ENCODE assay signal across 8 cellular contexts in the genomic region with DNA sequence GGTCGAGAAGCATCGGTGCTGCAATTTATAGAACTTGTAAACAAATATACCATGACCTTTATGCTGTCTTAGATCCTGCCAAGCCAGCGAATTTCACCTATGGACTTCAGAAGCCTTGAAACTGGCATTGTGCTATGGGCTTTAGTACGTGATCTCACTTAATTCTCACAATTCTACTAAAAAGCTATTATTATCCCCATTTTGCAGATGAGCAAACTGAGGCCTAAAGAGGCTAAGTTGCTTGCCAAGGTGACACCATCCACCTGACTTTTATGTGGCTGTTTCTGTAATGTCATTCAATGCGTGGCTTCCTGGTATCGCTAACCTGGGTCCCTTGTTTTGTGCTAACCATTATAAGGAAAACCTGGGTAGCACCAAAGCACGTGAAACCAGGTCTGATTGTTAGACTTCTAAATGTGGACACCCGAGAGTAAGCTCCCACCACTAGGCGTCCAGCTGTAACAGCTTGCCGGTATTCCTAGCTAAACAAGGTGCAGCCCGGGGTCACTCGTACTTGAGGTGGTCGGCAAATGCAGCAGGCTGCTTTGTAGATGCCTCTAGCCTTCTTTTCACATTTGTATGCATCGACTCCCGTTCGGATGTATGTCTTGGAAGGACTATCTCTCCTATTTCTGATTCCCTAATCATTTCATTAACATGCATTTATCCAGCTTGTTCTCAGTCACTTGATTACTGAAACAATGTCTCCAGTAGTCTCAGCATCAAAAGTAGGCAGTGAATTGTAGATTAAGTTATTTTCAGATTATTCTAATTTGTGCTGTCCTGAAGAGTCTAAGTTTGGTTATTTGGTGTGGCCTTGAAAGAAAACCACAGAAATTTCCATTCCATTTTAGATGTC. TPM values are rescaled to one million over a fixed set of nuclear protein-coding genes. Genes with fewer than 3 reads are reported as not detected.
DNase-seq lines count a peak whose midpoint lies in the region; TF ChIP-seq lines count a peak whose summit lies in the region.

No MANE protein-coding gene starts in this region.

- no peaks in the 10 kb centered on the region for H3K9me3 Mint-ChIP-seq in activated CD4-positive, alpha-beta memory T cell treated with anti-CD3 and anti-CD28 coated beads, Interleukin-2, amount 10 ng/mL, durations not matched to agents 7 days and 5 days
- peaks cover 8% of the 10 kb centered on the region for H3K9me3 Mint-ChIP-seq in glutamatergic neuron (ENCODE audit: unreplicated experiment)

- no peaks in the 10 kb centered on the region for H3K36me3 ChIP-seq in rectal smooth muscle tissue (ENCODE audit: control insufficient read depth, insufficient read depth, low read length)

- peaks cover 57% of the 10 kb centered on the region for H3K4me1 Mint-ChIP-seq in activated CD4-positive, alpha-beta memory T cell treated with anti-CD3 and anti-CD28 coated beads, Interleukin-2, amount 10 ng/mL, durations not matched to agents 7 days and 5 days
- peaks cover 8% of the 10 kb centered on the region for H3K4me1 Mint-ChIP-seq in glutamatergic neuron (ENCODE audit: low read depth, unreplicated experiment)

- H3K4me1 ChIP-seq in rectal smooth muscle tissue (ENCODE audit: control insufficient read depth, insufficient read depth, low read length), result peaks cover 3% of the 10 kb centered on the region

- POLR2A ChIA-PET in AG04449 (lab: Yijun Ruan, JAX), result interaction anchor here (0.7 to 1.7 kb wide), 3 partner anchors 21 to 89 kb away, joined by 3 to 7 read pairs (median 6); no protein-coding TSS in a partner anchor
- POLR2A ChIA-PET in activated CD4-positive, alpha-beta memory T cell treated with anti-CD3 and anti-CD28 coated beads, Interleukin-2, amount 10 ng/mL, durations not matched to agents 7 days and 5 days (lab: Charles Lee), result interaction anchor here (0.6 to 3.9 kb wide), 11 partner anchors 20 to 220 kb away, joined by 3 to 33 read pairs (median 5); no protein-coding TSS in a partner anchor

- peak overlapping the region; percentile 5 for H3K27ac ChIP-seq in rectal smooth muscle tissue (ENCODE audit: low read depth, low read length)

- DNase-seq in AG04449 (ENCODE audit: low read depth, low spot score) (no peak), H4 (ENCODE audit: low spot score) (peak; percentile 40), glutamatergic neuron (no peak), NCI-H2196 treated with DMSO at 0.1 percent for 48 hours (lab: John Stamatoyannopoulos, UW; ENCODE audit: unreplicated experiment) (no peak), NCI-H1417 treated with DMSO at 0.1 percent for 48 hours (lab: John Stamatoyannopoulos, UW) (no peak)
- DNase-seq in activated CD4-positive, alpha-beta memory T cell treated with anti-CD3 and anti-CD28 coated beads, Interleukin-2, amount 10 ng/mL, durations not matched to agents 7 days and 5 days, result no peak
- DNase-seq in activated CD4-positive, CD25-positive, alpha-beta regulatory T cell treated with anti-CD3 and anti-CD28 coated beads, Interleukin-2, amount 50 U/mL, for 72 hours, result no peak

- peaks cover 15% of the 10 kb centered on the region for H3K36me3 Mint-ChIP-seq in activated CD4-positive, alpha-beta memory T cell treated with anti-CD3 and anti-CD28 coated beads, Interleukin-2, amount 10 ng/mL, durations not matched to agents 7 days and 5 days (ENCODE audit: low read depth)
- H3K36me3 Mint-ChIP-seq in glutamatergic neuron (ENCODE audit: unreplicated experiment), result no peaks in the 10 kb centered on the region

- no peaks in the 10 kb centered on the region for H3K27me3 ChIP-seq in rectal smooth muscle tissue (ENCODE audit: control insufficient read depth, insufficient read depth, low read length)

- peaks cover 8% of the 10 kb centered on the region for H3K27me3 Mint-ChIP-seq in activated CD4-positive, alpha-beta memory T cell treated with anti-CD3 and anti-CD28 coated beads, Interleukin-2, amount 10 ng/mL, durations not matched to agents 7 days and 5 days
- H3K27me3 Mint-ChIP-seq in glutamatergic neuron (ENCODE audit: unreplicated experiment), result peaks cover 10% of the 10 kb centered on the region

- H3K4me3 ChIP-seq in AG04449 (ENCODE audit: low read depth, low read length) (peak overlapping the region; percentile 77), rectal smooth muscle tissue (ENCODE audit: low read length) (peak overlapping the region; percentile 81)

- TF ChIP-seq CTCF in AG04449 (IDR thresholded peaks at IDR 0.05; ENCODE audit: insufficient read depth, low read length, missing control alignments) (peak; percentile 60), glutamatergic neuron (IDR thresholded peaks at IDR 0.05; ENCODE audit: partially characterized antibody, unreplicated experiment) (no peak)

- H3K27ac Mint-ChIP-seq in activated CD4-positive, alpha-beta memory T cell treated with anti-CD3 and anti-CD28 coated beads, Interleukin-2, amount 10 ng/mL, durations not matched to agents 7 days and 5 days, result peak overlapping the region; percentile 80
- peak overlapping the region; percentile 38 for H3K27ac Mint-ChIP-seq in glutamatergic neuron (ENCODE audit: unreplicated experiment)

- H3K4me3 Mint-ChIP-seq in activated CD4-positive, alpha-beta memory T cell treated with anti-CD3 and anti-CD28 coated beads, Interleukin-2, amount 10 ng/mL, durations not matched to agents 7 days and 5 days, result peak overlapping the region; percentile 96
- H3K4me3 Mint-ChIP-seq in glutamatergic neuron (ENCODE audit: unreplicated experiment), result peak overlapping the region; percentile 80

- peak overlapping the region; percentile 32 for H3K9ac ChIP-seq in rectal smooth muscle tissue (ENCODE audit: low read length)

- CTCF ChIA-PET in AG04449 (lab: Yijun Ruan, JAX), result interaction anchor here (0.7 to 6.6 kb wide), 25 partner anchors 8 to 226 kb away, joined by 3 to 90 read pairs (median 4); no protein-coding TSS in a partner anchor
- CTCF ChIA-PET in activated CD4-positive, alpha-beta memory T cell treated with anti-CD3 and anti-CD28 coated beads, Interleukin-2, amount 10 ng/mL, durations not matched to agents 7 days and 5 days (lab: Charles Lee), result interaction anchor here (0.6 to 6.5 kb wide), 7 partner anchors 11 to 109 kb away, joined by 3 to 67 read pairs (median 3); no protein-coding TSS in a partner anchor

RNA-seq across cellular contexts. Expression of a gene that starts 1.1 kb away (rescaled TPM):
- total RNA-seq in H4 (2014; rRNA removed; shearing (Covaris generic)), result 20.6 and 23.6 TPM in 2 replicates
- 10 to 100 TPM; 36.8 to 39.1 TPM for total RNA-seq in activated CD4-positive, alpha-beta memory T cell treated with anti-CD3 and anti-CD28 coated beads, Interleukin-2, amount 10 ng/mL, durations not matched to agents 7 days and 5 days
- 2.4 TPM for total RNA-seq in glutamatergic neuron (ENCODE audit: unreplicated experiment)
